ENCODE assay signal across 1 cellular context in genomic region chr1:60280764-60281278, GRCh38.
TF ChIP-seq lines count a peak whose summit lies in the region.

No MANE protein-coding gene starts in this region.

TF ChIP-seq in WTC11, 78 proteins besides CTCF, POLR2A, EP300 and RAD21 (continued from another document):
- TF ChIP-seq ZSCAN18 (CRISPR knock-in tag; IDR thresholded peaks at IDR 0.05) = no peak
- TF ChIP-seq IRF2 (CRISPR knock-in tag; IDR thresholded peaks at IDR 0.05; ENCODE audit: borderline replicate concordance, low read depth) = no peak
- no peak for TF ChIP-seq JUN (CRISPR knock-in tag; IDR thresholded peaks at IDR 0.05)
